8 cellular contexts compared by ENCODE assay signal in genomic region chr6:52155791-52156576, GRCh38. TPM values are rescaled to one million over a fixed set of nuclear protein-coding genes. Genes with fewer than 3 reads are reported as not detected.
DNase-seq lines count a peak whose midpoint lies in the region; ATAC-seq lines count a peak whose summit lies in the region.

No MANE protein-coding gene starts in this region.

- peaks cover 50% of the 10 kb centered on the region for H3K4me1 Mint-ChIP-seq in activated CD4-positive, alpha-beta memory T cell treated with anti-CD3 and anti-CD28 coated beads for 36 hours (ENCODE audit: low read depth)
- peaks cover 36 to 47% of the 10 kb centered on the region in 2 donors for H3K4me1 Mint-ChIP-seq in stimulated activated naive B cell treated with anti-CD40 and anti-IgM and Interleukin-4, amounts not matched to agents 10 μg/mL and 1 μg/mL and 100 μg/mL, for 72 hours

- no peak overlapping the region for H3K4me3 ChIP-seq in BLaER1

- H3K9ac ChIP-seq in BLaER1 = no peak overlapping the region

- H3K9me3 Mint-ChIP-seq in activated CD4-positive, alpha-beta memory T cell treated with anti-CD3 and anti-CD28 coated beads for 36 hours = peaks cover 6% of the 10 kb centered on the region
- peaks cover 1 to 4% of the 10 kb centered on the region in 2 donors for H3K9me3 Mint-ChIP-seq in stimulated activated naive B cell treated with anti-CD40 and anti-IgM and Interleukin-4, amounts not matched to agents 10 μg/mL and 1 μg/mL and 100 μg/mL, for 72 hours

- no peaks in the 10 kb centered on the region for H4K20me1 ChIP-seq in BLaER1

- peak overlapping the region; percentile 89 for H3K27ac Mint-ChIP-seq in activated CD4-positive, alpha-beta memory T cell treated with anti-CD3 and anti-CD28 coated beads for 36 hours
- peak overlapping the region; percentile 97 for H3K27ac Mint-ChIP-seq in stimulated activated naive B cell treated with anti-CD40 and anti-IgM and Interleukin-4, amounts not matched to agents 10 μg/mL and 1 μg/mL and 100 μg/mL, for 72 hours

- no peak overlapping the region for H3K27ac ChIP-seq in BLaER1

- peak; percentile 20 for DNase-seq in activated CD4-positive, alpha-beta memory T cell treated with anti-CD3 and anti-CD28 coated beads for 36 hours
- DNase-seq in stimulated activated naive B cell treated with anti-CD40 and anti-IgM and Interleukin-4, amounts not matched to agents 10 μg/mL and 1 μg/mL and 100 μg/mL, for 72 hours = peak; percentile 57
- DNase-seq in medulla oblongata (ENCODE audit: extremely low spot score) = no peak
- DNase-seq in cerebellum (ENCODE audit: low spot score) = no peak
- DNase-seq in Ammon's horn (ENCODE audit: low spot score) = no peak

- H3K4me1 ChIP-seq in BLaER1 = peaks cover 35% of the 10 kb centered on the region

- intact Hi-C loops in activated CD4-positive, alpha-beta memory T cell treated with anti-CD3 and anti-CD28 coated beads for 36 hours (cut with micrococcal nuclease) = loop anchor here (5.0 kb wide), 1 partner anchor 421 kb away; the partner anchor contains the start of gene TRAM2

- peak overlapping the region; percentile 80 for H3K4me2 ChIP-seq in BLaER1

- peaks cover 6% of the 10 kb centered on the region for H3K36me3 Mint-ChIP-seq in activated CD4-positive, alpha-beta memory T cell treated with anti-CD3 and anti-CD28 coated beads for 36 hours
- peaks cover 1 to 2% of the 10 kb centered on the region in 2 donors for H3K36me3 Mint-ChIP-seq in stimulated activated naive B cell treated with anti-CD40 and anti-IgM and Interleukin-4, amounts not matched to agents 10 μg/mL and 1 μg/mL and 100 μg/mL, for 72 hours

- POLR2A ChIA-PET in activated CD4-positive, alpha-beta memory T cell treated with anti-CD3 and anti-CD28 coated beads for 36 hours (lab: Charles Lee) = no interaction called here

- peaks cover 6% of the 10 kb centered on the region for H3K9me3 ChIP-seq in BLaER1

- CTCF ChIA-PET in activated CD4-positive, alpha-beta memory T cell treated with anti-CD3 and anti-CD28 coated beads for 36 hours (lab: Charles Lee) = interaction anchor here (0.8 to 1.9 kb wide), 3 partner anchors 92 to 108 kb away, joined by 3 to 7 read pairs (median 4); no protein-coding TSS in a partner anchor

- H3K4me3 Mint-ChIP-seq in activated CD4-positive, alpha-beta memory T cell treated with anti-CD3 and anti-CD28 coated beads for 36 hours = no peak overlapping the region
- peak overlapping the region; percentile 53 to 57 for H3K4me3 Mint-ChIP-seq in stimulated activated naive B cell treated with anti-CD40 and anti-IgM and Interleukin-4, amounts not matched to agents 10 μg/mL and 1 μg/mL and 100 μg/mL, for 72 hours

- H3K36me3 ChIP-seq in BLaER1 = no peaks in the 10 kb centered on the region

- peaks cover 20% of the 10 kb centered on the region for H3K27me3 Mint-ChIP-seq in activated CD4-positive, alpha-beta memory T cell treated with anti-CD3 and anti-CD28 coated beads for 36 hours
- peaks cover 0 to 6% of the 10 kb centered on the region in 2 donors for H3K27me3 Mint-ChIP-seq in stimulated activated naive B cell treated with anti-CD40 and anti-IgM and Interleukin-4, amounts not matched to agents 10 μg/mL and 1 μg/mL and 100 μg/mL, for 72 hours

- H3K27me3 ChIP-seq in BLaER1 = no peaks in the 10 kb centered on the region

- ATAC-seq in GM19351 (IDR thresholded peaks at IDR 0.05; ENCODE audit: unreplicated experiment) (peak; percentile 80), HG03139 (IDR thresholded peaks at IDR 0.05; ENCODE audit: unreplicated experiment) (peak; percentile 91)
- peak; percentile 64 to 68 for ATAC-seq in stimulated activated naive B cell treated with anti-CD40 and anti-IgM and Interleukin-4, amounts not matched to agents 10 μg/mL and 1 μg/mL and 100 μg/mL, for 72 hours (replicated peaks)

RNA-seq across cellular contexts. Expression of gene IL17A, which starts 30.2 kb away (rescaled TPM):
- total RNA-seq in activated CD4-positive, alpha-beta memory T cell treated with anti-CD3 and anti-CD28 coated beads for 36 hours = 10 to 100 TPM; 33.7 to 35.3 TPM
- total RNA-seq in cerebellum = not detected

Comparison
In these comparisons a context has a peak if more than half of its experiments do, and no peak if none do; other contexts are left out.
1. DNase-seq: peak in activated CD4-positive, alpha-beta memory T cell treated with anti-CD3 and anti-CD28 coated beads for 36 hours (single experiment) and stimulated activated naive B cell treated with anti-CD40 and anti-IgM and Interleukin-4, amounts not matched to agents 10 μg/mL and 1 μg/mL and 100 μg/mL, for 72 hours (single experiment); none in medulla oblongata (single experiment), cerebellum (single experiment) and Ammon's horn (single experiment).
2. RNA of gene IL17A, which starts 30.2 kb away (total RNA-seq): 33.7 to 35.3 TPM in activated CD4-positive, alpha-beta memory T cell treated with anti-CD3 and anti-CD28 coated beads for 36 hours; not detected in cerebellum (single experiment); every median in the first group is over 10 times any median in the second.
3. Peak in every context shown above with its lines, with median percentiles within 50 percentile points of each other: ATAC-seq.